In the genomic region with DNA sequence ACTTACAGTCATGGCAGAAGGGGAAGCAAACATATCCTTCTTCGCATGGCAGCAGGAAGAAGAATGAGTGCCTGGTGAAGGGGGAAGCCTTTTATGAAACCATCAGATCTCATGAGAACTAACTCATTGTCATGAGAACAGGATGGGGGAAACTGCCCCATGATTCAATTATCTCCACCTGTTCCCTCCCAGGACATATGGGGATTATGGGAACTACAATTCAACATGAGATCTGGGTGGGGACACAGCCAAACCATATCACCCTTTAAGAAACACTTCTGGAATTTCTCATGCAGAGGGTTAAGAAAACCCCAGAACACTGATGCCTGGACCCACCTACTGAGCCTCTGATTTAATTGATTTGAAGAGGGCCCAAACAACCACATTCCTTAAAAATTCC, we compare ENCODE assay signal across 25 cellular contexts.
DNase-seq lines count a peak whose midpoint lies in the region; TF ChIP-seq lines count a peak whose summit lies in the region.
"Had no signal": no experiment of that assay in that cellular context is flagged by ENCODE, and none has a peak within 500 bp of the region (broad histone marks: within the 10 kb centered on the region; RNA-seq: fewer than 3 reads in every experiment).

No MANE protein-coding gene starts in this region.

- H2AK5ac ChIP-seq in mesendoderm (ENCODE audit: low read length): no peak overlapping the region

- H2BK120ac ChIP-seq in mesendoderm (ENCODE audit: low read depth, low read length): no peak overlapping the region

- no peak overlapping the region for H2BK5ac ChIP-seq in mesendoderm (ENCODE audit: low read length)

- H3K27me3 Mint-ChIP-seq in progenitor cell of endocrine pancreas: no peaks in the 10 kb centered on the region
- H3K27me3 Mint-ChIP-seq in osteocyte (ENCODE audit: unreplicated experiment): no peaks in the 10 kb centered on the region
- no peaks in the 10 kb centered on the region for H3K27me3 Mint-ChIP-seq in chondrocyte (ENCODE audit: low read depth)
- H3K27me3 Mint-ChIP-seq: CD4-positive, alpha-beta memory T cell; IgD-negative memory B cell had no signal

- H4K5ac ChIP-seq in mesendoderm (ENCODE audit: low read length): no peak overlapping the region

- no peak overlapping the region for H3K4ac ChIP-seq in mesendoderm (ENCODE audit: low read depth, low read length)

- no peak overlapping the region for H3K4me3 ChIP-seq in astrocyte of the cerebellum (ENCODE audit: low read depth, low read length)
- no peak overlapping the region for H3K4me3 ChIP-seq in mesendoderm (ENCODE audit: low read length)

- TF ChIP-seq CTCF in astrocyte of the cerebellum (IDR thresholded peaks at IDR 0.05; ENCODE audit: low read depth, low read length, missing control alignments) (no peak), progenitor cell of endocrine pancreas (IDR thresholded peaks at IDR 0.05; ENCODE audit: unreplicated experiment) (no peak), osteocyte (IDR thresholded peaks at IDR 0.05) (no peak), chondrocyte (IDR thresholded peaks at IDR 0.05) (no peak)

- no peak overlapping the region for H2BK15ac ChIP-seq in mesendoderm (replicated peaks; ENCODE audit: low read depth)

- H3K79me1 ChIP-seq in mesendoderm (ENCODE audit: low read length): no peaks in the 10 kb centered on the region

- no peaks in the 10 kb centered on the region for H3K36me3 ChIP-seq in mesendoderm (ENCODE audit: control insufficient read depth, insufficient read depth, low read length)

- no peaks in the 10 kb centered on the region for H3K4me1 ChIP-seq in mesendoderm (ENCODE audit: control insufficient read depth, low read depth, low read length)
- H3K4me1 ChIP-seq: Caco-2 had no signal

- H3K27ac ChIP-seq in mesendoderm (ENCODE audit: low read depth, low read length): no peak overlapping the region
- H3K27ac ChIP-seq: HL-60, KMS-11 had no signal

- H3K27ac Mint-ChIP-seq in progenitor cell of endocrine pancreas (peak overlapping the region; percentile 88), osteocyte (ENCODE audit: unreplicated experiment) (no peak overlapping the region), chondrocyte (ENCODE audit: unreplicated experiment) (no peak overlapping the region)
- H3K27ac Mint-ChIP-seq: CD4-positive, alpha-beta memory T cell had no signal

- peaks cover 29% of the 10 kb centered on the region for H3K4me1 Mint-ChIP-seq in progenitor cell of endocrine pancreas (ENCODE audit: low read depth)
- H3K4me1 Mint-ChIP-seq in osteocyte (ENCODE audit: unreplicated experiment): peaks cover 17% of the 10 kb centered on the region
- no peaks in the 10 kb centered on the region for H3K4me1 Mint-ChIP-seq in chondrocyte (ENCODE audit: low read depth)
- H3K4me1 Mint-ChIP-seq: CD4-positive, alpha-beta memory T cell; IgD-negative memory B cell had no signal

- H3K9ac ChIP-seq in mesendoderm (ENCODE audit: low read length): no peak overlapping the region
- H3K9ac ChIP-seq: KMS-11 had no signal

- H3K27me3 ChIP-seq in mesendoderm (ENCODE audit: insufficient read depth, low read length, poor library complexity): no peaks in the 10 kb centered on the region

- no peak overlapping the region for H4K8ac ChIP-seq in mesendoderm (ENCODE audit: low read depth, low read length)

- peaks cover 41% of the 10 kb centered on the region for H3K36me3 Mint-ChIP-seq in progenitor cell of endocrine pancreas (ENCODE audit: insufficient read depth)
- H3K36me3 Mint-ChIP-seq in osteocyte (ENCODE audit: unreplicated experiment): peaks cover 34% of the 10 kb centered on the region
- H3K36me3 Mint-ChIP-seq in chondrocyte (ENCODE audit: low read depth): peaks cover 22% of the 10 kb centered on the region

- H3K9me3 Mint-ChIP-seq in progenitor cell of endocrine pancreas (ENCODE audit: low read depth) (peaks cover 14% of the 10 kb centered on the region), osteocyte (ENCODE audit: unreplicated experiment) (peaks cover 8% of the 10 kb centered on the region), chondrocyte (ENCODE audit: low read depth) (no peaks in the 10 kb centered on the region)

- no peak overlapping the region for H3K56ac ChIP-seq in mesendoderm (ENCODE audit: low read length)

- no peak overlapping the region for H3K18ac ChIP-seq in mesendoderm (ENCODE audit: low read length)

- DNase-seq in LHCN-M2 (ENCODE audit: low read depth) (peak; percentile 37), astrocyte of the cerebellum (ENCODE audit: low read depth) (peak; percentile 4), mesendoderm (peak; percentile 52), progenitor cell of endocrine pancreas (ENCODE audit: low spot score, unreplicated experiment) (no peak), COR-L47 (lab: John Stamatoyannopoulos, UW) (no peak), NCI-H1092 treated with DMSO at 0.1 percent for 48 hours (lab: John Stamatoyannopoulos, UW) (no peak), osteocyte (ENCODE audit: extremely low spot score, unreplicated experiment) (no peak), chondrocyte (ENCODE audit: low spot score) (no peak)
- DNase-seq: C1 segment of cervical spinal cord; Caco-2; CD4-positive, alpha-beta memory T cell; DMS79; GF-D8; NCI-H1092; NCI-H1436; NCI-H187; NCI-H2081 treated with DMSO at 0.1 percent for 48 hours; NCI-H2171; NCI-H345; NCI-H510A treated with DMSO at 0.1 percent for 48 hours; RPMI8226; SHP77 had no signal

- in situ Hi-C loops in astrocyte of the cerebellum (cut with HindIII; ENCODE audit: low sequenced_read_pairs): no loop called here

- H3K23ac ChIP-seq in mesendoderm (ENCODE audit: low read length): no peak overlapping the region

- no peak overlapping the region for H3K4me2 ChIP-seq in mesendoderm (ENCODE audit: low read length)
- H3K4me2 ChIP-seq: KMS-11 had no signal

- H3K79me2 ChIP-seq in mesendoderm (ENCODE audit: control insufficient read depth, insufficient read depth, low read length): no peaks in the 10 kb centered on the region

- H3K4me3 Mint-ChIP-seq in progenitor cell of endocrine pancreas (ENCODE audit: low read depth) (no peak overlapping the region), osteocyte (ENCODE audit: unreplicated experiment) (no peak overlapping the region), chondrocyte (ENCODE audit: unreplicated experiment) (no peak overlapping the region)
- H3K4me3 Mint-ChIP-seq: CD4-positive, alpha-beta memory T cell; IgD-negative memory B cell had no signal

- WGBS in mesendoderm (ENCODE audit: extremely low coverage, insufficient coverage, low lambda C conversion rate): no CpG with 5 or more reads among the region's 1 CpG

Comparison
In these comparisons a context has a peak if more than half of its experiments do, and no peak if none do; other contexts are left out.
1. DNase-seq: peak in LHCN-M2 (single experiment), astrocyte of the cerebellum (single experiment) and mesendoderm (single experiment); none in progenitor cell of endocrine pancreas (single experiment), COR-L47 (single experiment), NCI-H1092 treated with DMSO at 0.1 percent for 48 hours (single experiment), osteocyte (single experiment) and chondrocyte (single experiment).